Comparison of ENCODE assay signal across 1 cellular context in the genomic region with DNA sequence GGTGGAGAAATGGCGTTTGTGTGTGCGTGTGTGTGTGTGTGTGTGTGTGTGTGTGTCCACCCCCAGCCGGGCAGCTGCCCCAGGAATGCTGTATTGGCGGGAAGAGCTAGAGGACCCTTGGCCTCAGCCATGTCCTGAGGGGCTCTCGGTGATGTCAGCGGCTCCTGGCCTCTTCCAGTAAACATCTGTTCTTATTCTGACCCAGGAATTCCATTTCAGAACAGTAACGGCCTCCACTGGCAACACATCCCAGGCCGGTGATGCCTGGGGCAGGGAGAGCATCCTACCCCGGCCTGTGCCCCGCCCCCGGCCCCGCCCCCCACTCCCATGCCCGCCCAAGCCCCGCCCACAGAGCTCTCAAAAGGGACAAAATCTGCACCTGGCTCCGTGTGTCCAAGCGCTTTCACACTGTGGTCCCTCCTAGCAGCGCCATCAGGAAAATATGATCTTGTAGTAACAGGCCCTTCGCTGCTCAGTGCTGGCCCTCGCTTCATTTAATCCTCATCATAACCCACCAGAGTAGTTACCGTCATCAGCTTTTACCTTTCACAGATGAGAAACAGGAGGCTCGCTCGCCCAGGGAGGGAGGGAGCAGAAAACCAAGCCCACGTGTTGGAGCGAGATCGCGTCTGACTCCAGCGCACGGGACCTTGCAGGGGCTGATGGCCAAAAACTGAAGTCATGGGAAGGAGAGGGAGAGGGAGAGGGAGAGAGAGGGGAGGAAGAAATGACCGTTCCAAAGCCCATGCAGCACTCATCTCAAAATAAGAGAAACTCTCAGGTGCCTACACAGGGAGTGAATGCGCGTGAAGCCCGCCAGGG.
TF ChIP-seq lines count a peak whose summit lies in the region.

No MANE protein-coding gene starts in this region.

TF ChIP-seq in H1, 55 proteins besides CTCF, POLR2A, EP300 and RAD21:
- TF ChIP-seq ASH2L (IDR thresholded peaks at IDR 0.05; ENCODE audit: low read length) (peak; percentile 26), EGR1 (IDR thresholded peaks at IDR 0.05; ENCODE audit: borderline replicate concordance, low read depth, low read length) (no peak), KDM1A (IDR thresholded peaks at IDR 0.05; ENCODE audit: borderline replicate concordance, low read length) (no peak), TEAD4 (IDR thresholded peaks at IDR 0.05; ENCODE audit: low read depth, low read length) (0 out of 2 replicates have a peak, but pooled peaks have one; percentile 35), CBX8 (IDR thresholded peaks at IDR 0.05; ENCODE audit: borderline replicate concordance, low read depth, low read length) (no peak), KDM4A (IDR thresholded peaks at IDR 0.05; ENCODE audit: low read depth, low read length, severe bottlenecking) (peak; percentile 73), NRF1 (IDR thresholded peaks at IDR 0.05; ENCODE audit: low read depth, low read length) (no peak)
- TF ChIP-seq, protein P1, sequence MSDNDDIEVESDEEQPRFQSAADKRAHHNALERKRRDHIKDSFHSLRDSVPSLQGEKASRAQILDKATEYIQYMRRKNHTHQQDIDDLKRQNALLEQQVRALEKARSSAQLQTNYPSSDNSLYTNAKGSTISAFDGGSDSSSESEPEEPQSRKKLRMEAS (IDR thresholded peaks at IDR 0.05), result peak; percentile 89
- TF ChIP-seq, protein P2, sequence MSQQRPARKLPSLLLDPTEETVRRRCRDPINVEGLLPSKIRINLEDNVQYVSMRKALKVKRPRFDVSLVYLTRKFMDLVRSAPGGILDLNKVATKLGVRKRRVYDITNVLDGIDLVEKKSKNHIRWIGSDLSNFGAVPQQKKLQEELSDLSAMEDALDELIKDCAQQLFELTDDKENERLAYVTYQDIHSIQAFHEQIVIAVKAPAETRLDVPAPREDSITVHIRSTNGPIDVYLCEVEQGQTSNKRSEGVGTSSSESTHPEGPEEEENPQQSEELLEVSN (IDR thresholded peaks at IDR 0.05), result peak; percentile 87
